Comparison of ENCODE assay signal across 21 cellular contexts in genomic region chr20:7579888-7580287, GRCh38.
A peak's percentile ranks its signal among the peaks of the same experiment; 100 is the strongest.
DNase-seq lines count a peak whose midpoint lies in the region; ATAC-seq, FAIRE-seq and TF ChIP-seq lines count a peak whose summit lies in the region.
"Had no signal": no experiment of that assay in that cellular context is flagged by ENCODE, and none has a peak within 500 bp of the region (broad histone marks: within the 10 kb centered on the region; RNA-seq: fewer than 3 reads in every experiment).

No MANE protein-coding gene starts in this region.

- H3K4me3 ChIP-seq in A549, result no peak overlapping the region
- H3K4me3 ChIP-seq in PC-3 (ENCODE audit: low read length), result no peak overlapping the region
- H3K4me3 ChIP-seq in kidney epithelial cell (ENCODE audit: low read depth, low read length), result no peak overlapping the region
- H3K4me3 ChIP-seq in psoas muscle, result no peak overlapping the region

- no TSS peak for BruUV-seq in PC-3 (replicated peaks; lab: Mats Ljungman, UMichigan)

- no peak for TF ChIP-seq EP300 in A549 (IDR thresholded peaks at IDR 0.05)

- no peak overlapping the region for H3K4me2 ChIP-seq in A549
- no peak overlapping the region for H3K4me2 ChIP-seq in PC-3 (ENCODE audit: low read length)

- POLR2A ChIA-PET in A549 (lab: Yijun Ruan, JAX), result no interaction called here
- POLR2A ChIA-PET in PC-3 (lab: Charles Lee; ENCODE audit: unreplicated experiment), result no interaction called here

- no peaks in the 10 kb centered on the region for H3F3A ChIP-seq in PC-3 (ENCODE audit: low read length, unreplicated experiment)

- FAIRE-seq in A549 (lab: Jason Lieb, UNC), result peak; percentile 61
- FAIRE-seq: A204.1, D721Med, RCC 7860 had no signal

- in situ Hi-C loops in GM13977 (cut with MboI; ENCODE audit: low pct_unique_long_range_greater_than_20kb, low sequenced_read_pairs, unreplicated experiment), result no loop called here

- no peaks in the 10 kb centered on the region for H3K36me3 ChIP-seq in PC-3 (ENCODE audit: low read depth, low read length)
- no peaks in the 10 kb centered on the region for H3K36me3 ChIP-seq in kidney epithelial cell (ENCODE audit: control insufficient read depth, insufficient read depth, low read length)
- H3K36me3 ChIP-seq in psoas muscle (ENCODE audit: insufficient read depth in 1 of 2, low read depth in 1 of 2), result no peaks in the 10 kb centered on the region

- H2AFZ ChIP-seq in PC-3 (ENCODE audit: low read length), result no peak overlapping the region

- WGBS in A549 (ENCODE audit: missing lambda C conversion rate), result 2% methylated on average over 3 of the region's 3 CpGs
- WGBS in psoas muscle, 3 donors, result 66 to 75% (median 67%) methylated on average over 3 of the region's 3 CpGs

- H3K4me1 ChIP-seq in A549 (no peaks in the 10 kb centered on the region), PC-3 (ENCODE audit: insufficient read depth, low read length) (no peaks in the 10 kb centered on the region), psoas muscle (no peaks in the 10 kb centered on the region)

- CTCF ChIA-PET in A549 (lab: Yijun Ruan, JAX), result interaction anchor here (0.7 kb wide), 1 partner anchor 1141 kb away, joined by 4 read pairs; no protein-coding TSS in a partner anchor
- CTCF ChIA-PET in PC-3 (lab: Charles Lee), result no interaction called here

- H3K79me2 ChIP-seq in PC-3 (ENCODE audit: low read length), result no peaks in the 10 kb centered on the region

- no peak overlapping the region for H3K27ac ChIP-seq in A549
- H3K27ac ChIP-seq in PC-3 (ENCODE audit: low read length), result no peak overlapping the region
- no peak overlapping the region for H3K27ac ChIP-seq in epithelial cell of prostate
- no peak overlapping the region for H3K27ac ChIP-seq in psoas muscle
- H3K27ac ChIP-seq: HL-60 had no signal

- no peaks in the 10 kb centered on the region for H3K27me3 ChIP-seq in PC-3 (ENCODE audit: low read length)
- H3K27me3 ChIP-seq in kidney epithelial cell (ENCODE audit: control insufficient read depth, insufficient read depth, low read length), result no peaks in the 10 kb centered on the region
- no peaks in the 10 kb centered on the region for H3K27me3 ChIP-seq in psoas muscle (ENCODE audit: insufficient read depth in 3 of 3, low read length in 2 of 3)

- no peak for TF ChIP-seq POLR2A in A549 (IDR thresholded peaks at IDR 0.05; ENCODE audit: low read length)

- intact Hi-C loops in PC-3 (cut with micrococcal nuclease) (no loop called here), psoas muscle (cut with DNase I) (no loop called here)

- no peaks in the 10 kb centered on the region for H4K20me1 ChIP-seq in PC-3 (ENCODE audit: low read length)

- TF ChIP-seq RAD21 in A549 (conservative IDR thresholded peaks at IDR 0.05 in 1 of 2, IDR thresholded peaks at IDR 0.05 in 1 of 2), result no peak

- no peak overlapping the region for H3K9ac ChIP-seq in PC-3 (ENCODE audit: low read length)

- ATAC-seq in A549 (no peak), PC-3 (no peak), psoas muscle (no peak)

- DNase-seq in A549 (ENCODE audit: low read depth in 1 of 2, low spot score in 1 of 2) (no peak), PC-3 (peak; percentile 53), epithelial cell of prostate (ENCODE audit: low read depth, low spot score) (peak; percentile 44), kidney epithelial cell (ENCODE audit: low read depth) (peak; percentile 5), NCI-H748 treated with DMSO at 0.1 percent for 48 hours (lab: John Stamatoyannopoulos, UW) (no peak), psoas muscle (no peak), NCI-H446 treated with DMSO at 0.1 percent for 48 hours (lab: John Stamatoyannopoulos, UW) (no peak), GM13977 (ENCODE audit: low spot score) (no peak)
- DNase-seq: DMS79, H9, HFFc6, KBM-7, NCI-H1092, NCI-H1436, NCI-H187 treated with DMSO at 0.1 percent for 48 hours, NCI-H2107, Right ventricle myocardium superior had no signal

- TF ChIP-seq CTCF in A549 (IDR thresholded peaks at IDR 0.05) (no peak), PC-3 (conservative IDR thresholded peaks at IDR 0.05; ENCODE audit: low read depth, low read length) (no peak), kidney epithelial cell (IDR thresholded peaks at IDR 0.05; ENCODE audit: insufficient read depth, low read length, poor library complexity, severe bottlenecking) (no peak), psoas muscle (IDR thresholded peaks at IDR 0.05) (no peak), GM13977 (IDR thresholded peaks at IDR 0.05; ENCODE audit: extremely low read depth, insufficient read depth, missing control alignments) (no peak)

- H3K9me2 ChIP-seq in PC-3 (replicated peaks; ENCODE audit: low read length), result no peaks in the 10 kb centered on the region

- H3K9me3 ChIP-seq in A549 (no peaks in the 10 kb centered on the region), PC-3 (ENCODE audit: low read length) (no peaks in the 10 kb centered on the region), psoas muscle (no peaks in the 10 kb centered on the region)

TF ChIP-seq in A549, 52 proteins besides CTCF, POLR2A, EP300 and RAD21:
- TF ChIP-seq RCOR1 (IDR thresholded peaks at IDR 0.05; ENCODE audit: low read depth, low read length) (no peak), CBX2 (IDR thresholded peaks at IDR 0.05; ENCODE audit: borderline replicate concordance, low read depth) (no peak), REST (IDR thresholded peaks at IDR 0.05) (no peak), TFCP2L1 (CRISPR knock-in tag; IDR thresholded peaks at IDR 0.05) (no peak), HOXA7 (CRISPR knock-in tag; IDR thresholded peaks at IDR 0.05) (no peak), ZFP36 (IDR thresholded peaks at IDR 0.05; ENCODE audit: borderline replicate concordance, partially characterized antibody) (no peak), NPAS2 (CRISPR knock-in tag; IDR thresholded peaks at IDR 0.05; ENCODE audit: borderline replicate concordance) (no peak), PHF8 (IDR thresholded peaks at IDR 0.05; ENCODE audit: borderline replicate concordance, low read depth) (no peak), HDAC2 (IDR thresholded peaks at IDR 0.05) (no peak), FOSB (CRISPR knock-in tag; IDR thresholded peaks at IDR 0.05) (no peak), E2F6 (IDR thresholded peaks at IDR 0.05; ENCODE audit: borderline replicate concordance, low read depth) (no peak), HEYL (CRISPR knock-in tag; IDR thresholded peaks at IDR 0.05) (no peak), BHLHE40 (IDR thresholded peaks at IDR 0.05; ENCODE audit: low read depth, low read length) (no peak), NR3C1 (IDR thresholded peaks at IDR 0.05) (no peak), GATA3 (IDR thresholded peaks at IDR 0.05; ENCODE audit: borderline replicate concordance) (no peak), JUNB (IDR thresholded peaks at IDR 0.05) (no peak), KDM1A (IDR thresholded peaks at IDR 0.05; ENCODE audit: low read depth) (no peak), MAX (IDR thresholded peaks at IDR 0.05) (no peak)

Comparison
In these comparisons a context has a peak if more than half of its experiments do, and no peak if none do; other contexts are left out.
1. DNase-seq: peak in PC-3 (single experiment), epithelial cell of prostate (single experiment) and kidney epithelial cell (single experiment); none in A549 (0 of 2), NCI-H748 treated with DMSO at 0.1 percent for 48 hours (single experiment), psoas muscle (0 of 2), NCI-H446 treated with DMSO at 0.1 percent for 48 hours (single experiment) and GM13977 (single experiment).